Comparison of ENCODE assay signal across 10 cellular contexts in the genomic region with DNA sequence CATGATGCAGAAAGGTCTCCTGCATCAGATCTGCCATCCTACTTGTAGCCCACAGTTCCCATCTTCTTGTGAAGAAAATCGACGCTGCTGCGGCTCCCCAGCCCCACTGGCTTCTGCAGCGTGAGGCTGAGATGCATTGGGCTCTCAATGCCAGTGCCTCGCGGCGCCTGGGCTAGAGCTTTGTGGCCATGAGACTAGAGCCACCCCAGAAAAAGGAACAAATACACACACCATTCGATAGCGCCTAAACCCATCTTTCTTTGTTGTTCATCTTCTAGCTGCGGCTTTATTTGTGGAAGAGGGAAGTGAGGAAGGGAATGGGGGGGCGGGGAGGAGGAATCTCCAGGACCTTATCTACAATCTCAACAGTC. TPM values are rescaled to one million over a fixed set of nuclear protein-coding genes. Genes with fewer than 3 reads are reported as not detected.
DNase-seq lines count a peak whose midpoint lies in the region; ATAC-seq, FAIRE-seq and TF ChIP-seq lines count a peak whose summit lies in the region.
"Had no signal": no experiment of that assay in that cellular context is flagged by ENCODE, and none has a peak within 500 bp of the region (broad histone marks: within the 10 kb centered on the region; RNA-seq: fewer than 3 reads in every experiment).

No MANE protein-coding gene starts in this region.

- no peak overlapping the region for H3K18ac ChIP-seq in mesenchymal stem cell (ENCODE audit: low read depth in 1 of 2, low read length in 2 of 2)

- intact Hi-C loops in Caco-2 (cut with micrococcal nuclease; ENCODE audit: unreplicated experiment) (no loop called here), GM12878 (cut with micrococcal nuclease; ENCODE audit: unreplicated experiment) (loop anchor here (2.0 to 10.0 kb wide), 4 partner anchors 99 to 380 kb away; no protein-coding TSS in a partner anchor), aorta (cut with DNase I) (loop anchor here in 1 of 2 donors (10.0 kb wide), 2 partner anchors 563 to 1867 kb away; no protein-coding TSS in a partner anchor)

- H3K14ac ChIP-seq in mesenchymal stem cell (ENCODE audit: low read length in 2 of 2), result no peak overlapping the region

- H3K9me3 Mint-ChIP-seq in Caco-2 (ENCODE audit: unreplicated experiment), result no peaks in the 10 kb centered on the region
- peaks cover 4% of the 10 kb centered on the region for H3K9me3 Mint-ChIP-seq in activated CD8-positive, alpha-beta T cell treated with anti-CD3 and anti-CD28 coated beads, Interleukin-2, amount 10 ng/mL, durations not matched to agents 7 days and 5 days (ENCODE audit: insufficient read depth)
- peaks cover 0 to 44% (median 12%) of the 10 kb centered on the region in 6 donors for H3K9me3 Mint-ChIP-seq in immature natural killer cell

- H3K4me1 Mint-ChIP-seq in Caco-2 (ENCODE audit: low read depth, unreplicated experiment) (no peaks in the 10 kb centered on the region), immature natural killer cell (no peaks in the 10 kb centered on the region)
- peaks cover 3% of the 10 kb centered on the region for H3K4me1 Mint-ChIP-seq in activated CD8-positive, alpha-beta T cell treated with anti-CD3 and anti-CD28 coated beads, Interleukin-2, amount 10 ng/mL, durations not matched to agents 7 days and 5 days (ENCODE audit: low read depth)

- no peak for TF ChIP-seq EP300 in GM12878 (IDR thresholded peaks at IDR 0.05; ENCODE audit: borderline replicate concordance in 1 of 2, control insufficient read depth in 1 of 2, low read depth in 2 of 2, low read length in 2 of 2)

- DNase-seq in Caco-2 (no peak), GM12878 (ENCODE audit: low read depth, low spot score) (no peak), mesenchymal stem cell (no peak), aorta (peak in 1 of 2 donors; percentile 71), immature natural killer cell (no peak), cortex of kidney (lab: John Stamatoyannopoulos, UW) (no peak)
- no peak for DNase-seq in activated CD8-positive, alpha-beta T cell treated with anti-CD3 and anti-CD28 coated beads, Interleukin-2, amount 10 ng/mL, durations not matched to agents 7 days and 5 days

- in situ Hi-C loops in GM12878 (cut with MboI), result no loop called here

- H3K9me3 ChIP-seq in Caco-2 (no peaks in the 10 kb centered on the region), HUES6 (ENCODE audit: control insufficient read depth, insufficient read depth, low read depth, low read length) (no peaks in the 10 kb centered on the region), GM12878 (replicated peaks; ENCODE audit: control insufficient read depth, insufficient read depth, low read length) (no peaks in the 10 kb centered on the region; the same call in 2 of the 3 replicates), mesenchymal stem cell (ENCODE audit: control insufficient read depth, low read length) (no peaks in the 10 kb centered on the region), aorta (ENCODE audit: control insufficient read depth, low read length) (no peaks in the 10 kb centered on the region)

- H4K8ac ChIP-seq in mesenchymal stem cell (ENCODE audit: low read length), result no peak overlapping the region

- no peak overlapping the region for H3K27ac Mint-ChIP-seq in Caco-2 (ENCODE audit: unreplicated experiment)
- no peak overlapping the region for H3K27ac Mint-ChIP-seq in activated CD8-positive, alpha-beta T cell treated with anti-CD3 and anti-CD28 coated beads, Interleukin-2, amount 10 ng/mL, durations not matched to agents 7 days and 5 days
- H3K27ac Mint-ChIP-seq in immature natural killer cell, result no peak overlapping the region

- TF ChIP-seq RAD21 in GM12878 (IDR thresholded peaks at IDR 0.05; ENCODE audit: insufficient read depth, low read depth, low read length), result no peak

- no peak for TF ChIP-seq POLR2A in GM12878 (IDR thresholded peaks at IDR 0.05; ENCODE audit: low read depth, low read length)

- no peak overlapping the region for H4K91ac ChIP-seq in mesenchymal stem cell (ENCODE audit: low read length)

- SMC1A ChIA-PET in GM12878 (lab: Charles Lee; ENCODE audit: uncharacterized antibody, unreplicated experiment), result interaction anchor here (0.7 to 4.2 kb wide), 9 partner anchors 10 to 183 kb away, joined by 3 to 63 read pairs (median 3); no protein-coding TSS in a partner anchor

- BruUV-seq in Caco-2 (replicated peaks; lab: Mats Ljungman, UMichigan), result no TSS peak
- BruUV-seq in GM12878 (replicated peaks; lab: Mats Ljungman, UMichigan), result TSS peak; percentile 18

- H2AFZ ChIP-seq in GM12878 (ENCODE audit: control insufficient read depth, low read depth, low read length) (peak overlapping the region; percentile 23; the same call in 1 of the 2 replicates), mesenchymal stem cell (ENCODE audit: low read depth, low read length) (no peak overlapping the region)

- H3K4ac ChIP-seq in mesenchymal stem cell (ENCODE audit: low read depth in 1 of 2, low read length in 2 of 2), result no peak overlapping the region

- POLR2A ChIA-PET in Caco-2 (lab: Charles Lee) (no interaction called here), GM12878 (lab: Charles Lee) (interaction anchor here (0.6 to 2.2 kb wide), 7 partner anchors 10 to 103 kb away, joined by 3 to 11 read pairs (median 4); no protein-coding TSS in a partner anchor)
- POLR2A ChIA-PET in activated CD8-positive, alpha-beta T cell treated with anti-CD3 and anti-CD28 coated beads, Interleukin-2, amount 10 ng/mL, durations not matched to agents 7 days and 5 days (lab: Charles Lee), result no interaction called here

- no peak overlapping the region; the same call in 1 of the 2 replicates for H3K4me3 ChIP-seq in Caco-2 (ENCODE audit: low read depth, low read length)
- H3K4me3 ChIP-seq in HUES6 (ENCODE audit: low read depth, low read length), result peak overlapping the region; percentile 97
- peak overlapping the region; percentile 27; the same call in 1 of the 2 replicates for H3K4me3 ChIP-seq in GM12878
- H3K4me3 ChIP-seq in mesenchymal stem cell (ENCODE audit: insufficient read depth in 1 of 2, low read depth in 1 of 2, low read length in 2 of 2), result peak overlapping the region; percentile 62 to 79
- peak overlapping the region; percentile 1 to 59 for H3K4me3 ChIP-seq in aorta (ENCODE audit: low read length in 2 of 2)

- H2AK5ac ChIP-seq in mesenchymal stem cell (ENCODE audit: low read length, severe bottlenecking), result no peak overlapping the region

- H3K9ac ChIP-seq in HUES6 (ENCODE audit: low read length) (peak overlapping the region; percentile 38), GM12878 (ENCODE audit: control insufficient read depth, insufficient read depth, low read length) (no peak overlapping the region), mesenchymal stem cell (ENCODE audit: low read length) (no peak overlapping the region)

- H3K4me2 ChIP-seq in GM12878 (ENCODE audit: control insufficient read depth, insufficient read depth) (peak overlapping the region; percentile 42), mesenchymal stem cell (ENCODE audit: low read length, poor library complexity, severe bottlenecking) (peak overlapping the region; percentile 97)

- H2BK15ac ChIP-seq in mesenchymal stem cell (ENCODE audit: low read depth, poor library complexity, severe bottlenecking), result no peak overlapping the region

- FAIRE-seq in GM12878 (lab: Jason Lieb, UNC), result no peak

- WGBS in GM12878 (ENCODE audit: insufficient coverage, insufficient replicate concordance, low lambda C conversion rate, missing lambda C conversion rate), result 11% methylated on average over 11 of the region's 11 CpGs
- WGBS in mesenchymal stem cell, result 0% methylated on average over 8 of the region's 11 CpGs
- WGBS in aorta, 2 donors, result 1 to 2% methylated on average over 11 of the region's 11 CpGs

- no peak overlapping the region for H2BK5ac ChIP-seq in mesenchymal stem cell (ENCODE audit: low read depth, low read length, poor library complexity, severe bottlenecking)

- H3K27ac ChIP-seq in HUES6 (ENCODE audit: low read depth, low read length) (no peak overlapping the region), GM12878 (ENCODE audit: control insufficient read depth, insufficient read depth) (no peak overlapping the region), mesenchymal stem cell (ENCODE audit: low read length, poor library complexity, severe bottlenecking) (no peak overlapping the region), aorta (ENCODE audit: low read depth in 1 of 2, low read length in 2 of 2) (no peak overlapping the region)
- H3K27ac ChIP-seq: VCaP had no signal

- H3K23ac ChIP-seq in mesenchymal stem cell (ENCODE audit: low read length in 2 of 2), result no peak overlapping the region

- H3K27me3 ChIP-seq in Caco-2 (replicated peaks; ENCODE audit: control insufficient read depth, insufficient read depth, low read length) (peaks cover 2% of the 10 kb centered on the region; the same call in 1 of the 2 replicates), HUES6 (ENCODE audit: control insufficient read depth, insufficient read depth, low read length) (peaks cover 85% of the 10 kb centered on the region), GM12878 (replicated peaks in 1 of 2; ENCODE audit: control insufficient read depth in 2 of 2, insufficient read depth in 2 of 2, low read length in 1 of 2) (peaks cover 0 to 13% of the 10 kb centered on the region in 2 experiments), mesenchymal stem cell (ENCODE audit: control insufficient read depth in 1 of 2, insufficient read depth in 1 of 2, low read length in 2 of 2) (peaks cover 27 to 74% of the 10 kb centered on the region in 2 experiments), aorta (ENCODE audit: control insufficient read depth in 1 of 2, insufficient read depth in 2 of 2, low read length in 1 of 2) (no peaks in the 10 kb centered on the region)

- TF ChIP-seq CTCF in Caco-2 (IDR thresholded peaks at IDR 0.05; ENCODE audit: insufficient read depth in 1 of 2, low read depth in 1 of 2, low read length in 1 of 2, severe bottlenecking in 1 of 2, unreplicated experiment in 1 of 2), result no peak
- no peak for TF ChIP-seq CTCF in GM12878 (IDR thresholded peaks at IDR 0.05 in 2 of 3, conservative IDR thresholded peaks at IDR 0.05 in 1 of 3; ENCODE audit: control insufficient read depth in 2 of 3, extremely low read depth in 1 of 3, insufficient read depth in 1 of 3, low read depth in 3 of 3, low read length in 3 of 3)

- H3K79me1 ChIP-seq in mesenchymal stem cell (replicated peaks; ENCODE audit: low read length, poor library complexity, severe bottlenecking), result no peaks in the 10 kb centered on the region

- no peaks in the 10 kb centered on the region for H3K36me3 ChIP-seq in Caco-2 (ENCODE audit: control insufficient read depth, insufficient read depth, low read length)
- no peaks in the 10 kb centered on the region for H3K36me3 ChIP-seq in HUES6 (ENCODE audit: control insufficient read depth, insufficient read depth, low read length)
- no peaks in the 10 kb centered on the region for H3K36me3 ChIP-seq in GM12878 (ENCODE audit: control insufficient read depth in 2 of 2, insufficient read depth in 2 of 2, low read length in 1 of 2)
- no peaks in the 10 kb centered on the region for H3K36me3 ChIP-seq in mesenchymal stem cell (ENCODE audit: control insufficient read depth in 1 of 2, insufficient read depth in 2 of 2, low read depth in 1 of 2, low read length in 2 of 2)
- no peaks in the 10 kb centered on the region for H3K36me3 ChIP-seq in aorta (ENCODE audit: control insufficient read depth in 1 of 2, insufficient read depth in 2 of 2, low read length in 1 of 2)

- H4K20me1 ChIP-seq in GM12878 (ENCODE audit: control insufficient read depth, insufficient read depth), result no peaks in the 10 kb centered on the region

- H3K4me1 ChIP-seq in Caco-2 (no peaks in the 10 kb centered on the region), HUES6 (ENCODE audit: control insufficient read depth, insufficient read depth, low read length) (peaks cover 17% of the 10 kb centered on the region; the same call in 1 of the 2 replicates), GM12878 (ENCODE audit: control insufficient read depth, insufficient read depth, low read length) (no peaks in the 10 kb centered on the region), mesenchymal stem cell (ENCODE audit: control insufficient read depth, insufficient read depth, low read depth, low read length) (peaks cover 23% of the 10 kb centered on the region), aorta (ENCODE audit: control insufficient read depth in 1 of 2, insufficient read depth in 2 of 2, low read length in 2 of 2) (no peaks in the 10 kb centered on the region)

- H3K4me3 Mint-ChIP-seq in Caco-2 (ENCODE audit: unreplicated experiment) (peak overlapping the region; percentile 62), immature natural killer cell (no peak overlapping the region)
- no peak overlapping the region for H3K4me3 Mint-ChIP-seq in activated CD8-positive, alpha-beta T cell treated with anti-CD3 and anti-CD28 coated beads, Interleukin-2, amount 10 ng/mL, durations not matched to agents 7 days and 5 days

- ATAC-seq in GM12878 (peak; percentile 55), aorta (ENCODE audit: low FRiP score) (no peak)
- ATAC-seq in activated CD8-positive, alpha-beta T cell treated with anti-CD3 and anti-CD28 coated beads, Interleukin-2, amount 10 ng/mL, durations not matched to agents 7 days and 5 days, result no peak

- H2BK120ac ChIP-seq in mesenchymal stem cell (ENCODE audit: low read depth, low read length), result no peak overlapping the region

- RAD21 ChIA-PET in GM12878 (lab: Charles Lee; ENCODE audit: unreplicated experiment), result interaction anchor here (0.7 to 7.0 kb wide), 12 partner anchors 11 to 344 kb away, joined by 3 to 47 read pairs (median 8); no protein-coding TSS in a partner anchor

- H2BK12ac ChIP-seq in mesenchymal stem cell (ENCODE audit: low read length in 2 of 2), result no peak overlapping the region

- H3K36me3 Mint-ChIP-seq in Caco-2 (ENCODE audit: insufficient read depth, unreplicated experiment) (no peaks in the 10 kb centered on the region), immature natural killer cell (no peaks in the 10 kb centered on the region)
- peaks cover 1% of the 10 kb centered on the region for H3K36me3 Mint-ChIP-seq in activated CD8-positive, alpha-beta T cell treated with anti-CD3 and anti-CD28 coated beads, Interleukin-2, amount 10 ng/mL, durations not matched to agents 7 days and 5 days (ENCODE audit: low read depth)

- H3K27me3 Mint-ChIP-seq in Caco-2 (ENCODE audit: insufficient read depth, unreplicated experiment), result peaks cover 2% of the 10 kb centered on the region
- H3K27me3 Mint-ChIP-seq in activated CD8-positive, alpha-beta T cell treated with anti-CD3 and anti-CD28 coated beads, Interleukin-2, amount 10 ng/mL, durations not matched to agents 7 days and 5 days (ENCODE audit: low read depth), result peaks cover 26% of the 10 kb centered on the region
- peaks cover 12 to 21% (median 12%) of the 10 kb centered on the region in 3 donors for H3K27me3 Mint-ChIP-seq in immature natural killer cell (ENCODE audit: low read depth in 3 of 3)

- no peaks in the 10 kb centered on the region for H3K79me2 ChIP-seq in GM12878 (ENCODE audit: control insufficient read depth, insufficient read depth, low read length)

- CTCF ChIA-PET in Caco-2 (lab: Charles Lee) (no interaction called here), GM12878 (lab: Yijun Ruan, JAX) (interaction anchor here (1.0 to 7.1 kb wide), 5 partner anchors 22 to 383 kb away, joined by 3 to 88 read pairs (median 6); no protein-coding TSS in a partner anchor)
- CTCF ChIA-PET in activated CD8-positive, alpha-beta T cell treated with anti-CD3 and anti-CD28 coated beads, Interleukin-2, amount 10 ng/mL, durations not matched to agents 7 days and 5 days (lab: Charles Lee), result no interaction called here

RNA-seq across cellular contexts. Expression of a gene that starts 2.7 kb away (rescaled TPM):
- not detected in 2 replicates for total RNA-seq in Caco-2 (2022)
- total RNA-seq in GM12878 (2013; cell fraction: nucleolus; rRNA removed), result 51.1 and 65.7 TPM in 2 replicates
- 6.7 and 6.8 TPM in 2 replicates for total RNA-seq in GM12878 (2014; rRNA removed)
- 9.3 and 9.4 TPM in 2 replicates for total RNA-seq in GM12878 (2014; rRNA removed; fragmentation: Illumina TruSeq; extraction: Trizol)
- 8.5 and 10.0 TPM in 2 replicates for total RNA-seq in GM12878 (2021)
- polyA plus RNA-seq in GM12878 (2011; ENCODE audit: low read depth), result 0.29 TPM
- 3.6 and 4.2 TPM in 2 replicates for polyA plus RNA-seq in GM12878 (2011; rRNA removed)
- polyA plus RNA-seq in GM12878 (2011; cell fraction: cytosol; rRNA removed), result 1.6 and 2.0 TPM in 2 replicates
- 2.3 and 3.0 TPM in 2 replicates for polyA plus RNA-seq in GM12878 (2011; cell fraction: nucleus; rRNA removed)
- 0.49 TPM in 2 replicates for polyA plus RNA-seq in GM12878 (2012)
- 5.8 TPM in 2 replicates for polyA plus RNA-seq in GM12878 (2014; fragmentation: Illumina TruSeq; extraction: Trizol)
- 1 to 10 TPM; 1.3 to 2.8 TPM for polyA plus RNA-seq in GM12878 (2014; fragmentation: Nextera tagmentation; extraction: Ambion mirVana)
- 4.2 and 4.6 TPM in 2 replicates for polyA plus RNA-seq in GM12878 (2014; rRNA removed)
- polyA plus RNA-seq in GM12878 (2016; fragmentation: Nextera tagmentation; extraction: Ambion mirVana), result 1 to 10 TPM; 6.8 to 7.4 TPM
- polyA minus RNA-seq in GM12878 (2011; rRNA and poly(A)+ RNA removed), result 5.7 and 7.5 TPM in 2 replicates
- 1.8 and 3.9 TPM in 2 replicates for polyA minus RNA-seq in GM12878 (2011; cell fraction: cytosol; rRNA and poly(A)+ RNA removed)
- polyA minus RNA-seq in GM12878 (2011; cell fraction: nucleus; rRNA and poly(A)+ RNA removed), result 17.7 and 21.7 TPM in 2 replicates
- polyA plus RNA-seq in mesenchymal stem cell (2013, experiment 1 of 2), result not detected
- not detected for polyA plus RNA-seq in mesenchymal stem cell (2013, experiment 2 of 2)
- under 1 TPM in 1 of 2 donors, not detected in 1; 0.62 TPM for total RNA-seq in aorta
- polyA plus RNA-seq in aorta, result under 1 TPM in 1 of 2 donors, not detected in 1; 0.03 TPM
- total RNA-seq in activated CD8-positive, alpha-beta T cell treated with anti-CD3 and anti-CD28 coated beads, Interleukin-2, amount 10 ng/mL, durations not matched to agents 7 days and 5 days, result not detected
- polyA plus RNA-seq in immature natural killer cell, result not detected
- total RNA-seq: pulmonary artery endothelial cell had no signal
